Comparison of ENCODE assay signal across 2 cellular contexts in the genomic region with DNA sequence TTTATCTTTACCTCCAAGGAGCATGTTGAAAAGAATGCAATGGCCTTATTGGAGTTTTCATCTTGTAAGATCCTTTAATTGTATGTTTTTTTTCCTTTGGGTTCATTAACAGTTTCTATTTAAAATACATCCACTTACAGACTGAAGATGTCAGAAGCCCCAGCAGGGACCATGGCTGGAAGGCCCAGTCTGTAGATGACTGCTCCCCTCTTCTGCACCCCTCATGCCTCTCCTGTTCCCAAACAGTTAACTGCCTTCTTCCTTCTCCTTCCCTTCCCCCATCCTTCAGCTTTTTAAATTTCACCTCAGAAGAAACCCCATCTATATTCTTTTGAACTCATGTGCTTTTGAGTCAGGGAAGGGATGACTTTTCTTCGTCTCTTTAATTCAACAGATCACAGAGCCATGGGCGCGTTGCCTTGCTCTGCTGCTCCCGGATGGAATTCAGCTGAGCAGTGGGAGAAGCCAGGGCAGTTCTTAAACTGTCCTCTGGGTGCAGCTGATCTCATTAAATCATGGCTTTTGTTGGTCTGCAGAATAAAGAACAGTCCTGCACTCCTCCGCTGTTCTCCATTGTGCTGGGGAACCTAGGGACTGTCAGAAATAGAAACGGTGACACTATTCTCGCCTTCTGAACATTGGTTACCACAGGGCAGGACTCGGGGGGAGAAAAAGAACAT.
TF ChIP-seq lines count a peak whose summit lies in the region.

No MANE protein-coding gene starts in this region.

TF ChIP-seq in GM23338, 12 proteins besides CTCF, POLR2A, EP300 and RAD21:
- TF ChIP-seq CREB1 (CRISPR knock-in tag; IDR thresholded peaks at IDR 0.05; ENCODE audit: low read depth): no peak

TF ChIP-seq in K562, 482 proteins besides CTCF, POLR2A, EP300 and RAD21:
- TF ChIP-seq ZNF24 (IDR thresholded peaks at IDR 0.05) (no peak), MEIS2 (IDR thresholded peaks at IDR 0.05; ENCODE audit: partially characterized antibody) (no peak), SLC30A9 (CRISPR knock-in tag; IDR thresholded peaks at IDR 0.05) (no peak), CCNT2 (IDR thresholded peaks at IDR 0.05; ENCODE audit: borderline replicate concordance, extremely low read depth, insufficient read length, low read depth, low read length) (no peak), ZNF445 (CRISPR knock-in tag; IDR thresholded peaks at IDR 0.05; ENCODE audit: low read depth) (no peak)
- TF ChIP-seq, protein P1, sequence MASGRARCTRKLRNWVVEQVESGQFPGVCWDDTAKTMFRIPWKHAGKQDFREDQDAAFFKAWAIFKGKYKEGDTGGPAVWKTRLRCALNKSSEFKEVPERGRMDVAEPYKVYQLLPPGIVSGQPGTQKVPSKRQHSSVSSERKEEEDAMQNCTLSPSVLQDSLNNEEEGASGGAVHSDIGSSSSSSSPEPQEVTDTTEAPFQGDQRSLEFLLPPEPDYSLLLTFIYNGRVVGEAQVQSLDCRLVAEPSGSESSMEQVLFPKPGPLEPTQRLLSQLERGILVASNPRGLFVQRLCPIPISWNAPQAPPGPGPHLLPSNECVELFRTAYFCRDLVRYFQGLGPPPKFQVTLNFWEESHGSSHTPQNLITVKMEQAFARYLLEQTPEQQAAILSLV (tag; IDR thresholded peaks at IDR 0.05): no peak
- TF ChIP-seq, protein P2, sequence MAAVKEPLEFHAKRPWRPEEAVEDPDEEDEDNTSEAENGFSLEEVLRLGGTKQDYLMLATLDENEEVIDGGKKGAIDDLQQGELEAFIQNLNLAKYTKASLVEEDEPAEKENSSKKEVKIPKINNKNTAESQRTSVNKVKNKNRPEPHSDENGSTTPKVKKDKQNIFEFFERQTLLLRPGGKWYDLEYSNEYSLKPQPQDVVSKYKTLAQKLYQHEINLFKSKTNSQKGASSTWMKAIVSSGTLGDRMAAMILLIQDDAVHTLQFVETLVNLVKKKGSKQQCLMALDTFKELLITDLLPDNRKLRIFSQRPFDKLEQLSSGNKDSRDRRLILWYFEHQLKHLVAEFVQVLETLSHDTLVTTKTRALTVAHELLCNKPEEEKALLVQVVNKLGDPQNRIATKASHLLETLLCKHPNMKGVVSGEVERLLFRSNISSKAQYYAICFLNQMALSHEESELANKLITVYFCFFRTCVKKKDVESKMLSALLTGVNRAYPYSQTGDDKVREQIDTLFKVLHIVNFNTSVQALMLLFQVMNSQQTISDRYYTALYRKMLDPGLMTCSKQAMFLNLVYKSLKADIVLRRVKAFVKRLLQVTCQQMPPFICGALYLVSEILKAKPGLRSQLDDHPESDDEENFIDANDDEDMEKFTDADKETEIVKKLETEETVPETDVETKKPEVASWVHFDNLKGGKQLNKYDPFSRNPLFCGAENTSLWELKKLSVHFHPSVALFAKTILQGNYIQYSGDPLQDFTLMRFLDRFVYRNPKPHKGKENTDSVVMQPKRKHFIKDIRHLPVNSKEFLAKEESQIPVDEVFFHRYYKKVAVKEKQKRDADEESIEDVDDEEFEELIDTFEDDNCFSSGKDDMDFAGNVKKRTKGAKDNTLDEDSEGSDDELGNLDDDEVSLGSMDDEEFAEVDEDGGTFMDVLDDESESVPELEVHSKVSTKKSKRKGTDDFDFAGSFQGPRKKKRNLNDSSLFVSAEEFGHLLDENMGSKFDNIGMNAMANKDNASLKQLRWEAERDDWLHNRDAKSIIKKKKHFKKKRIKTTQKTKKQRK (IDR thresholded peaks at IDR 0.05; ENCODE audit: borderline replicate concordance, low read depth, low read length): no peak
